ENCODE assay signal across 8 cellular contexts in the genomic region with DNA sequence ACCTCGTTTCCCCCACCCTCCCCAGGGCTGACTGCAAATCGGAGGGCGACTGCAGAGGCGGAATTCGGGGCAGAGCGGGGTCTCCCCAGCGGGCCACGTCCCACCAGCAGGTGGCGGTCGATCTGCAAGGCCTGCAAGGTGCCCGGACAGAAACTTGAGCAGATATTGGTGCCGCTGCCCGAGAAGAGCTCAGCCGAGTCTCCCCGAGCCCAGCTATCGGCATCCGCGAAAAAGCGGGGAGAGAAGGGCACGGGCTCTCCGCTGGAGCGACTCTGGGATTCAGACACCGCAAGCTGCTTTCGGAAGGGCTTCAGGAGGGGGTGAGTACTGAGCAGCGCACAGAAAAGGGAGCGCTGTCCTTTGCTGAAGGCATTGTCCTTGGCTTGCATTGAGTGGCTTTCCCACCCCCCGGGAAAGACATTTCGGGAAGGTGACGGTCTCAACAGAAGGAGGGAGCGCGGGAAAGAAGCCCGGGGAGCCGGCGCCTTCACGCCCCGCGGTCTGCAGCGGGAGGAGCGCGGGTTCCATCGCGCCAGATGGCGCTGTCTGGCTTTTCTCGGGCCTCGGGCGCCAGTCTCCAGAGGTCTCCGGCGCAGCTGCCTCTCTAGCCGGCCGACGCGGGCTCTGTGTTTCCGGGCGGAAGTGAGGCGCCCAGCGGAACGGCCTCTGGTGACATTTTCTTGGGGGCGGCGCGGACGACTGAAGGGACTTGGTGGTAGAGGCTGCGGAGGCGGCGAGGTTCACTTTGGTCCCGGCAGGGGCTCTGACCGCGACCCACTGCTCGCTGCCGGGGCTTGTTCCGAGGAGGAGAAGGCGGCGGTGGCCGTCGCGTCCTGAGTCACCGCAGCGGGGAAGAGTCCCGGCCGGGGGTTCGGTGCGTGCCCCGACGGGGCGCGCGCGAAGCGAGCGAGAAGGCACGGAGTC.
DNase-seq lines count a peak whose midpoint lies in the region; ATAC-seq and TF ChIP-seq lines count a peak whose summit lies in the region.

No MANE protein-coding gene starts in this region.

- H3K79me2 ChIP-seq in HCT116 (ENCODE audit: insufficient read depth, low read length) = peaks cover 47% of the 10 kb centered on the region
- peaks cover 49% of the 10 kb centered on the region for H3K79me2 ChIP-seq in MM.1S (ENCODE audit: low read length)

- CTCF ChIA-PET in HCT116 (lab: Charles Lee) = interaction anchor here (0.6 to 2.2 kb wide), 30 partner anchors 9 to 484 kb away, joined by 3 to 25 read pairs (median 4); a partner anchor contains a TSS

- TF ChIP-seq RAD21 in HCT116 (IDR thresholded peaks at IDR 0.05; ENCODE audit: low read depth) = peak; percentile 70

- H3K9me2 ChIP-seq in HCT116 (ENCODE audit: insufficient read depth) (no peaks in the 10 kb centered on the region), MM.1S (replicated peaks; ENCODE audit: insufficient read depth, low read length) (no peaks in the 10 kb centered on the region)

- H3K4me3 ChIP-seq in HCT116 (replicated peaks in 1 of 2; ENCODE audit: low read depth in 1 of 2, low read length in 2 of 2) (peak overlapping the region; percentile 90 to 94), MM.1S (ENCODE audit: low read length) (peak overlapping the region; percentile 84), neuron (ENCODE audit: low read length) (peak overlapping the region; percentile 63)

- H4K20me1 ChIP-seq in HCT116 (ENCODE audit: insufficient read depth) (no peaks in the 10 kb centered on the region), MM.1S (ENCODE audit: insufficient read depth, low read length) (0 out of 2 replicates have a peak, but pooled peaks cover 3% of the 10 kb centered on the region)

- peaks cover 11% of the 10 kb centered on the region for H3F3A ChIP-seq in MM.1S (ENCODE audit: insufficient read depth, low read length)

- TF ChIP-seq CTCF in HCT116 (IDR thresholded peaks at IDR 0.05 in 2 of 3, conservative IDR thresholded peaks at IDR 0.05 in 1 of 3; ENCODE audit: borderline replicate concordance in 1 of 3, insufficient read depth in 1 of 3, low read depth in 2 of 3, low read length in 2 of 3) = peak; percentile 83 to 95 (median 87)
- TF ChIP-seq CTCF in MM.1S (IDR thresholded peaks at IDR 0.05; ENCODE audit: low read length) = peak; percentile 75

- RAD21 ChIA-PET in HCT116 (lab: Charles Lee; ENCODE audit: low non-redundant PET in 1 of 2, low total read pairs in 2 of 2, uncharacterized antibody in 2 of 2, unreplicated experiment in 2 of 2) = interaction anchor here (1.0 to 1.6 kb wide), 4 partner anchors 25 to 484 kb away, joined by 3 to 6 read pairs (median 4); no protein-coding TSS in a partner anchor

- H3K36me3 ChIP-seq in HCT116 (ENCODE audit: control insufficient read depth in 1 of 2, insufficient read depth in 2 of 2, low read length in 2 of 2) (no peaks in the 10 kb centered on the region), MM.1S (replicated peaks; ENCODE audit: insufficient read depth, low read length) (no peaks in the 10 kb centered on the region), neuron (ENCODE audit: insufficient read depth, low read length) (no peaks in the 10 kb centered on the region)

- BruUV-seq in HCT116 (replicated peaks; lab: Mats Ljungman, UMichigan) = no TSS peak

- H3K4me1 ChIP-seq in HCT116 (ENCODE audit: control insufficient read depth in 1 of 2, insufficient read depth in 2 of 2, low read length in 2 of 2) (peaks cover 14 to 44% of the 10 kb centered on the region in 2 experiments), MM.1S (ENCODE audit: low read length) (peaks cover 13% of the 10 kb centered on the region), neuron (ENCODE audit: insufficient read depth, low read length) (peaks cover 10% of the 10 kb centered on the region)

- DNase-seq in GM04503 (ENCODE audit: low read depth) = peak; percentile 59
- DNase-seq in HCT116 (ENCODE audit: low read depth, low spot score) = peak; percentile 82
- peak; percentile 96 for DNase-seq in MM.1S
- DNase-seq in SHP77 treated with DMSO at 0.1 percent for 48 hours (lab: John Stamatoyannopoulos, UW) = peak; percentile 66
- peak; percentile 90 for DNase-seq in activated gamma-delta T cell treated with anti-CD3 and anti-CD28 coated beads, Interleukin-2, amount 50 U/mL, for 16 hours (ENCODE audit: low read depth)
- peak; percentile 87 for DNase-seq in foreskin melanocyte
- DNase-seq in stromal cell of bone marrow (ENCODE audit: low read depth) = peak; percentile 86

- peak overlapping the region; percentile 87 for H3K9ac ChIP-seq in HCT116 (ENCODE audit: low read length)
- H3K9ac ChIP-seq in MM.1S (ENCODE audit: low read length) = peak overlapping the region; percentile 94

- ATAC-seq in HCT116 = peak; percentile 92

- no peaks in the 10 kb centered on the region for H3K27me3 ChIP-seq in HCT116 (ENCODE audit: insufficient read depth, low read length)
- no peaks in the 10 kb centered on the region for H3K27me3 ChIP-seq in MM.1S (replicated peaks; ENCODE audit: insufficient read depth, low read length)
- no peaks in the 10 kb centered on the region for H3K27me3 ChIP-seq in neuron (ENCODE audit: insufficient read depth, low read length)

- intact Hi-C loops in HCT116 (cut with micrococcal nuclease) = loop anchor here (1.0 to 5.0 kb wide), 4 partner anchors 19 to 485 kb away; a partner anchor contains a TSS

- POLR2A ChIA-PET in HCT116 (lab: Charles Lee) = interaction anchor here (1.2 to 2.3 kb wide), 4 partner anchors 10 to 66 kb away, joined by 3 to 10 read pairs (median 6); no protein-coding TSS in a partner anchor

- peak; percentile 69 for TF ChIP-seq POLR2A in HCT116 (IDR thresholded peaks at IDR 0.05; ENCODE audit: borderline replicate concordance, extremely low read depth, insufficient read depth, insufficient read length)

- H3K9me3 ChIP-seq in HCT116 (ENCODE audit: control insufficient read depth in 1 of 2, insufficient read depth in 1 of 2, low read depth in 1 of 2, low read length in 2 of 2) (no peaks in the 10 kb centered on the region), MM.1S (replicated peaks; ENCODE audit: insufficient read depth, low read length) (no peaks in the 10 kb centered on the region), neuron (ENCODE audit: low read length) (no peaks in the 10 kb centered on the region)

- H3K27ac ChIP-seq in HCT116 (ENCODE audit: low read depth, low read length) (peak overlapping the region; percentile 83), MM.1S (ENCODE audit: low read length) (peak overlapping the region; percentile 68)

- peak overlapping the region; percentile 99 for H2AFZ ChIP-seq in HCT116 (ENCODE audit: low read depth, low read length, poor library complexity, severe bottlenecking)
- H2AFZ ChIP-seq in MM.1S (ENCODE audit: low read length) = peak overlapping the region; percentile 91
- H2AFZ ChIP-seq in neuron (ENCODE audit: low read depth, low read length) = peak overlapping the region; percentile 97

- H3K4me2 ChIP-seq in HCT116 (ENCODE audit: low read length) (peak overlapping the region; percentile 98), MM.1S (ENCODE audit: low read depth, low read length) (peak overlapping the region; percentile 73)

TF ChIP-seq in HCT116, 20 proteins besides CTCF, POLR2A, EP300 and RAD21:
- peak; percentile 72 for TF ChIP-seq EGR1 (IDR thresholded peaks at IDR 0.05; ENCODE audit: low read depth)
- TF ChIP-seq FOSL1 (IDR thresholded peaks at IDR 0.05; ENCODE audit: low read depth) = no peak
- peak; percentile 73 for TF ChIP-seq SIN3A (IDR thresholded peaks at IDR 0.05; ENCODE audit: low read depth)
- TF ChIP-seq YY1 (IDR thresholded peaks at IDR 0.05; ENCODE audit: extremely low read depth, insufficient replicate concordance, low read depth, low read length) = peak; percentile 88
- TF ChIP-seq ZFX (IDR thresholded peaks at IDR 0.05) = no peak
- TF ChIP-seq, protein P1, sequence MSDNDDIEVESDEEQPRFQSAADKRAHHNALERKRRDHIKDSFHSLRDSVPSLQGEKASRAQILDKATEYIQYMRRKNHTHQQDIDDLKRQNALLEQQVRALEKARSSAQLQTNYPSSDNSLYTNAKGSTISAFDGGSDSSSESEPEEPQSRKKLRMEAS (IDR thresholded peaks at IDR 0.05) = peak; percentile 76
- peak; percentile 53; the same call in 1 of the 2 replicates for TF ChIP-seq SP1 (IDR thresholded peaks at IDR 0.05; ENCODE audit: low read depth)
- TF ChIP-seq POLR2AphosphoS5 (IDR thresholded peaks at IDR 0.05; ENCODE audit: low read depth, low read length) = peak; percentile 89
- peak; percentile 77 for TF ChIP-seq CBX3 (IDR thresholded peaks at IDR 0.05; ENCODE audit: low read depth)
- TF ChIP-seq EZH2 (IDR thresholded peaks at IDR 0.05) = no peak
- peak; percentile 94 for TF ChIP-seq ELF1 (IDR thresholded peaks at IDR 0.05; ENCODE audit: borderline replicate concordance, low read depth)
- TF ChIP-seq TCF7L2 (IDR thresholded peaks at IDR 0.05; ENCODE audit: borderline replicate concordance, extremely low read depth, insufficient read depth, insufficient read length) = peak; percentile 48
- no peak for TF ChIP-seq ZNF274 (IDR thresholded peaks at IDR 0.05; ENCODE audit: low read depth, low read length)
- no peak for TF ChIP-seq EZH2phosphoT487 (IDR thresholded peaks at IDR 0.05; ENCODE audit: borderline replicate concordance)
TF ChIP-seq in HCT116: peak in this region for 9.

Comparison
In these comparisons a context has a peak if more than half of its experiments do, and no peak if none do; other contexts are left out.
1. Peak in every context shown above with its lines: DNase-seq, ATAC-seq, H3K4me3 ChIP-seq and H3K27ac ChIP-seq.